1 cellular context compared by ENCODE assay signal in the genomic region with DNA sequence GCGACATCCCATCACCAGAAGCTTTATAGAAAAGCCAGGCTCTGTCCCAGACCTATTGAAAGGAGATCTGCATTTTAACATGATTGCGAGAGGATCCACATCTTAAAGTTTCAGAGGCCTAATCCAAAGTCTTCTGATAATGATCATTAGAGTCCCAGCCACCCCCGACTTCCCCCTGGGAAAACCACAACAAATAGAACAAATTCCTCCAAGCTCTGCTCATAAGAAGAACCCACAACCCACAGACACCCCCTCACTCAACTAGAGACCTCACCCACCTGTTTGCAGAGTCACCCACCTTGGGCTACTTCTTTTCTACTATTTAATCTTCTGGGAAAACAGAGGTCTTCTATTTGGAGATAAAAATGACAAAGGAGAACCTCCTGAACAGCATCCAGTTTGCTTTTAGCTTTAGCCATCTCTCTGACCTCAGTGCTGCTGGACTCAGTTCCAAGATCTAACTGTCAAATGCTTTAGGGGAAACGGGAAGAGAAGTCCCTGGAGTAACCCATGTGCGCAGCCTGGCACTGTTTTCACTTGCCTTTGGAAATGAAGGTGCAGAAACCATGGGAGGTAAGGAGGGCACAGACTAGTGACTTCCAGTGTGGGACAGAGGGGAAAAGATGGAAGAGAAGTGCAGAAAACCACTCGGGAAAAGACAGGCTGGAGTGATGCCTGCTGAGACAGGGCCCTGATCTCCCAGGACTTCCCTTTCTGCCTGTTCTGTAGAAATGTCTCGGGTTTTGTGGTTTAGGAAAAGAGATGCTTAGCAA.
TF ChIP-seq lines count a peak whose summit lies in the region.

No MANE protein-coding gene starts in this region.

TF ChIP-seq in IMR-90, 13 proteins besides CTCF, POLR2A, EP300 and RAD21 (continued from another document):
- TF ChIP-seq MXI1 (IDR thresholded peaks at IDR 0.05; ENCODE audit: borderline replicate concordance, low read depth, low read length) (no peak), MAFK (IDR thresholded peaks at IDR 0.05; ENCODE audit: low read depth, low read length) (no peak), NFE2L2 (IDR thresholded peaks at IDR 0.05; ENCODE audit: low read depth, low read length) (no peak), FOS (IDR thresholded peaks at IDR 0.05; ENCODE audit: low read depth, low read length) (no peak)
- TF ChIP-seq, protein P1, sequence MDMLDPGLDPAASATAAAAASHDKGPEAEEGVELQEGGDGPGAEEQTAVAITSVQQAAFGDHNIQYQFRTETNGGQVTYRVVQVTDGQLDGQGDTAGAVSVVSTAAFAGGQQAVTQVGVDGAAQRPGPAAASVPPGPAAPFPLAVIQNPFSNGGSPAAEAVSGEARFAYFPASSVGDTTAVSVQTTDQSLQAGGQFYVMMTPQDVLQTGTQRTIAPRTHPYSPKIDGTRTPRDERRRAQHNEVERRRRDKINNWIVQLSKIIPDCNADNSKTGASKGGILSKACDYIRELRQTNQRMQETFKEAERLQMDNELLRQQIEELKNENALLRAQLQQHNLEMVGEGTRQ (IDR thresholded peaks at IDR 0.05; ENCODE audit: low read depth, low read length): no peak
